In genomic region chr4:127783026-127783769, GRCh38 we compare ENCODE assay signal across 8 cellular contexts. TPM values are rescaled to one million over a fixed set of nuclear protein-coding genes. Genes with fewer than 3 reads are reported as not detected.
DNase-seq lines count a peak whose midpoint lies in the region; ATAC-seq and TF ChIP-seq lines count a peak whose summit lies in the region.

No MANE protein-coding gene starts in this region.

- H3K36me3 Mint-ChIP-seq in activated CD4-positive, alpha-beta memory T cell treated with anti-CD3 and anti-CD28 coated beads for 36 hours = peaks cover 2% of the 10 kb centered on the region
- H3K36me3 Mint-ChIP-seq in natural killer cell = peaks cover 7% of the 10 kb centered on the region

- CTCF ChIA-PET in activated CD4-positive, alpha-beta memory T cell treated with anti-CD3 and anti-CD28 coated beads for 36 hours (lab: Charles Lee) = interaction anchor here (0.8 kb wide), 1 partner anchor 182 kb away, joined by 4 read pairs; the partner anchor contains the start of genes ABHD18 and MFSD8

- peak overlapping the region; percentile 79 for H3K4me3 Mint-ChIP-seq in activated CD4-positive, alpha-beta memory T cell treated with anti-CD3 and anti-CD28 coated beads for 36 hours
- H3K4me3 Mint-ChIP-seq in natural killer cell = peak overlapping the region; percentile 92

- peak overlapping the region; percentile 49 for H3K27ac Mint-ChIP-seq in activated CD4-positive, alpha-beta memory T cell treated with anti-CD3 and anti-CD28 coated beads for 36 hours
- peak overlapping the region; percentile 50 to 78 for H3K27ac Mint-ChIP-seq in natural killer cell

- H3K27me3 Mint-ChIP-seq in activated CD4-positive, alpha-beta memory T cell treated with anti-CD3 and anti-CD28 coated beads for 36 hours = peaks cover 44% of the 10 kb centered on the region
- H3K27me3 Mint-ChIP-seq in natural killer cell (ENCODE audit: low read depth in 2 of 2) = peaks cover 46 to 55% of the 10 kb centered on the region in 2 donors

- POLR2A ChIA-PET in activated CD4-positive, alpha-beta memory T cell treated with anti-CD3 and anti-CD28 coated beads for 36 hours (lab: Charles Lee) = interaction anchor here (1.8 kb wide), 1 partner anchor 182 kb away, joined by 6 read pairs; the partner anchor contains the start of genes ABHD18 and MFSD8

- DNase-seq in DMS53 treated with DMSO at 0.1 percent for 48 hours (lab: John Stamatoyannopoulos, UW; ENCODE audit: unreplicated experiment) = peak; percentile 17
- peak; percentile 69 for DNase-seq in LHCN-M2 (ENCODE audit: low read depth)
- DNase-seq in activated CD4-positive, alpha-beta memory T cell treated with anti-CD3 and anti-CD28 coated beads for 36 hours = peak; percentile 77
- DNase-seq in fibroblast of villous mesenchyme (ENCODE audit: low read depth) = peak; percentile 63
- no peak for DNase-seq in natural killer cell
- DNase-seq in NAMALWA (ENCODE audit: low spot score) = no peak
- DNase-seq in activated effector memory CD4-positive, alpha-beta T cell treated with anti-CD3 and anti-CD28 coated beads, Interleukin-2, amount 50 U/mL, for 16 hours = no peak

- TF ChIP-seq CTCF in fibroblast of villous mesenchyme (IDR thresholded peaks at IDR 0.05; ENCODE audit: insufficient read depth, low read depth, low read length) (no peak), natural killer cell (IDR thresholded peaks at IDR 0.05) (no peak)

- no peaks in the 10 kb centered on the region for H3K9me3 Mint-ChIP-seq in activated CD4-positive, alpha-beta memory T cell treated with anti-CD3 and anti-CD28 coated beads for 36 hours
- H3K9me3 Mint-ChIP-seq in natural killer cell = peaks cover 2 to 3% of the 10 kb centered on the region in 2 donors

- peaks cover 18% of the 10 kb centered on the region for H3K4me1 Mint-ChIP-seq in activated CD4-positive, alpha-beta memory T cell treated with anti-CD3 and anti-CD28 coated beads for 36 hours (ENCODE audit: low read depth)
- H3K4me1 Mint-ChIP-seq in natural killer cell = peaks cover 12 to 13% of the 10 kb centered on the region in 2 donors

- ATAC-seq in GM21367 (IDR thresholded peaks at IDR 0.05; ENCODE audit: unreplicated experiment) = peak; percentile 8
- ATAC-seq in natural killer cell = no peak

- H3K4me3 ChIP-seq in fibroblast of villous mesenchyme (ENCODE audit: low read depth, low read length) = peak overlapping the region; percentile 79

- intact Hi-C loops in activated CD4-positive, alpha-beta memory T cell treated with anti-CD3 and anti-CD28 coated beads for 36 hours (cut with micrococcal nuclease) = loop anchor here (2.0 kb wide), 3 partner anchors 150 to 278 kb away; partner anchors contain the start of genes INTU and LARP1B
- intact Hi-C loops in natural killer cell (cut with micrococcal nuclease) = no loop called here

RNA-seq across cellular contexts. Expression of gene HSPA4L, which starts 1.1 kb away (rescaled TPM):
- total RNA-seq in LHCN-M2 (2014; rRNA removed) (8.8 and 11.3 TPM in 2 replicates), fibroblast of villous mesenchyme (2.3 and 6.5 TPM in 2 replicates), natural killer cell (not detected)
- 2.3 TPM for polyA plus RNA-seq in LHCN-M2 (2012)
- total RNA-seq in activated CD4-positive, alpha-beta memory T cell treated with anti-CD3 and anti-CD28 coated beads for 36 hours = 1 to 10 TPM; 1.9 to 3.0 TPM

RNA-seq across cellular contexts. Expression of gene SLC25A31, which starts 53.0 kb away (rescaled TPM):
- total RNA-seq in LHCN-M2 (2014; rRNA removed) (not detected in 2 replicates), fibroblast of villous mesenchyme (not detected in 2 replicates), natural killer cell (not detected)
- not detected for polyA plus RNA-seq in LHCN-M2 (2012)
- not detected for total RNA-seq in activated CD4-positive, alpha-beta memory T cell treated with anti-CD3 and anti-CD28 coated beads for 36 hours

Comparison
In these comparisons a context has a peak if more than half of its experiments do, and no peak if none do; other contexts are left out.
1. DNase-seq: peak in DMS53 treated with DMSO at 0.1 percent for 48 hours (single experiment), LHCN-M2 (single experiment), activated CD4-positive, alpha-beta memory T cell treated with anti-CD3 and anti-CD28 coated beads for 36 hours (single experiment) and fibroblast of villous mesenchyme (single experiment); none in natural killer cell (single experiment), NAMALWA (single experiment) and activated effector memory CD4-positive, alpha-beta T cell treated with anti-CD3 and anti-CD28 coated beads, Interleukin-2, amount 50 U/mL, for 16 hours (single experiment).